In the genomic region with DNA sequence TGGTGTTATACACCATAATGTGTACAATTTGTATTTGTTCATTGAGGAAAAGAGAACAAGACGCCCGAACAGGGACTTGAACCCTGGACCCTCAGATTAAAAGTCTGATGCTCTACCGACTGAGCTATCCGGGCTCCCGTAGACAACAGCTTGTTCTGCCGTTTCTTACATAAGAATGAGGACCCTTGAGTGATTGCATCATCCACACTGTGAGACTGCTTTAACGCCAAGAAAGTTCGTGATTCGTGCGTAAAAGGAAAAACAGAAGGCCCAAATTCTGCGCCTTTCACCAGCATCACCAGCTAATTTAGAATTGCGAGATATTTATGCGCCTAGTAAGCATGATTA, we compare ENCODE assay signal across 8 cellular contexts. TPM values are rescaled to one million over a fixed set of nuclear protein-coding genes. Genes with fewer than 3 reads are reported as not detected.
DNase-seq lines count a peak whose midpoint lies in the region; ATAC-seq and TF ChIP-seq lines count a peak whose summit lies in the region.

No MANE protein-coding gene starts in this region.

- H3K9ac ChIP-seq in BLaER1 = peak overlapping the region; percentile 88

- H4K20me1 ChIP-seq in BLaER1 = no peaks in the 10 kb centered on the region

- no peaks in the 10 kb centered on the region for H3K36me3 ChIP-seq in BLaER1
- no peaks in the 10 kb centered on the region for H3K36me3 ChIP-seq in lower lobe of right lung

- ATAC-seq in GM19397 (IDR thresholded peaks at IDR 0.05; ENCODE audit: unreplicated experiment) (peak; percentile 62), HG03521 (IDR thresholded peaks at IDR 0.05; ENCODE audit: unreplicated experiment) (peak; percentile 62), lower lobe of right lung (peak; percentile 89 to 94)

- H3K9me3 ChIP-seq in BLaER1 (peaks cover 13% of the 10 kb centered on the region), lower lobe of right lung (no peaks in the 10 kb centered on the region)

- H3K27ac ChIP-seq in BLaER1 (peak overlapping the region; percentile 94), dorsolateral prefrontal cortex (peak overlapping the region; percentile 66 to 100 (median 96)), lower lobe of right lung (peak overlapping the region; percentile 85)

- TF ChIP-seq CTCF in dorsolateral prefrontal cortex (IDR thresholded peaks at IDR 0.05 in 54 of 56, conservative IDR thresholded peaks at IDR 0.05 in 2 of 56; ENCODE audit: low read depth in 1 of 56, partially characterized antibody in 56 of 56) (peak in 5 of 56 donors; percentile 6 to 24 (median 13)), lower lobe of right lung (IDR thresholded peaks at IDR 0.05) (no peak)

- H3K27me3 ChIP-seq in BLaER1 (no peaks in the 10 kb centered on the region), dorsolateral prefrontal cortex (no peaks in the 10 kb centered on the region), lower lobe of right lung (ENCODE audit: low read depth) (no peaks in the 10 kb centered on the region)

- intact Hi-C loops in dorsolateral prefrontal cortex (cut with DNase I) (loop anchor here in 1 of 2 donors (1.0 to 5.0 kb wide), 2 partner anchors 9 to 95 kb away; partner anchors contain the start of genes MDM4 and PPP1R15B), lower lobe of right lung (cut with DNase I) (no loop called here)

- peak; percentile 80 for DNase-seq in NCI-H748 (lab: John Stamatoyannopoulos, UW; ENCODE audit: unreplicated experiment)
- DNase-seq in activated CD4-positive, alpha-beta T cell treated with anti-CD3 and anti-CD28 coated beads, Interleukin-2, amount 50 U/mL, for 24 hours (ENCODE audit: low read depth in 1 of 2, low spot score in 1 of 2) = peak; percentile 90 to 96
- DNase-seq in dorsolateral prefrontal cortex = peak in 8 of 10 donors; percentile 66 to 87 (median 79)
- DNase-seq in lower lobe of right lung = no peak
- DNase-seq in stimulated activated CD4-positive, alpha-beta T cell treated with anti-CD3 and anti-CD28 coated beads, Interleukin-4, amount 100 ng/mL, for 48 hours (ENCODE audit: low read depth in 2 of 2) = peak; percentile 71 to 83

- peak overlapping the region; percentile 82 for H3K4me2 ChIP-seq in BLaER1

- H3K4me1 ChIP-seq in BLaER1 (peaks cover 67% of the 10 kb centered on the region), lower lobe of right lung (peaks cover 24% of the 10 kb centered on the region)

- H3K4me3 ChIP-seq in BLaER1 (peak overlapping the region; percentile 66), dorsolateral prefrontal cortex (peak overlapping the region; percentile 51 to 96 (median 73)), lower lobe of right lung (peak overlapping the region; percentile 60)

RNA-seq across cellular contexts. Expression of gene MDM4, which starts 9.3 kb away (rescaled TPM):
- total RNA-seq in dorsolateral prefrontal cortex = 100 to 1,000 TPM in 47 of 120 experiments, 10 to 100 TPM in 73; 56.3 to 151 (median 97.1) TPM
- 77.9 TPM for total RNA-seq in lower lobe of right lung

RNA-seq across cellular contexts. Expression of gene PIK3C2B, which starts 12.3 kb away (rescaled TPM):
- total RNA-seq in dorsolateral prefrontal cortex (100 to 1,000 TPM in 8 of 120 experiments, 10 to 100 TPM in 112; 38.4 to 188 (median 62.6) TPM), lower lobe of right lung (50.5 TPM)
